Comparison of ENCODE assay signal across 6 cellular contexts in the genomic region with DNA sequence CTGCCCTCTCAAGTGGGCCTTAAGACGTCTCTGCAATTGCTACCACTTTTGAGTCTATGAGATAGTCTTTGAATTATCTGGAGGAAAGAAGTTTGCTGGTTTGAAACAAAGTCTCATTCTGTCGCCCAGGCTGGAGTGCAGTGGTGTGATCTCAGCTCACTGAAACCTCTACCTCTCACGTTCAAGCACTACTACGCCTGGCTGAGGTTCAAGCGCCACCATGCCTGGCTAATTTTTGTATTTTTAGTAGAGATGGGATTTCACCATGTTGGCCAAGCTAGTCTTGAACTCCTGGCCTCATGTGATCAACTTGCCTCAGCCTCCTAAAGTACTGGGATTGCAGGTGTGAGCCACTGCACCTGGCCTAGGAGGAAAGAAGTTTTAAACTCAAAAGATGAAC. TPM values are rescaled to one million over a fixed set of nuclear protein-coding genes. Genes with fewer than 3 reads are reported as not detected.
"Had no signal": no experiment of that assay in that cellular context is flagged by ENCODE, and none has a peak within 500 bp of the region (broad histone marks: within the 10 kb centered on the region; RNA-seq: fewer than 3 reads in every experiment).

No MANE protein-coding gene starts in this region.

RNA-seq across cellular contexts. Expression of a gene that starts 25.5 kb away (rescaled TPM):
- total RNA-seq: neural crest cell, pulmonary artery endothelial cell, sciatic nerve, smooth muscle cell, ureter had no signal
- polyA plus RNA-seq: naive thymus-derived CD8-positive, alpha-beta T cell; smooth muscle cell had no signal
